Comparison of ENCODE assay signal across 1 cellular context in genomic region chr1:48735753-48736152, GRCh38.
TF ChIP-seq lines count a peak whose summit lies in the region.

No MANE protein-coding gene starts in this region.

TF ChIP-seq in GM23338, 12 proteins besides CTCF, POLR2A, EP300 and RAD21 (continued from another document):
- TF ChIP-seq ZNF462 (CRISPR knock-in tag; IDR thresholded peaks at IDR 0.05) (no peak), ETS1 (IDR thresholded peaks at IDR 0.05) (no peak), EZH2phosphoT487 (IDR thresholded peaks at IDR 0.05; ENCODE audit: unreplicated experiment) (no peak), POLR2AphosphoS5 (IDR thresholded peaks at IDR 0.05; ENCODE audit: low read depth) (no peak), ZNF114 (CRISPR knock-in tag; IDR thresholded peaks at IDR 0.05) (no peak), JUNB (IDR thresholded peaks at IDR 0.05; ENCODE audit: unreplicated experiment) (no peak), ZNF331 (CRISPR knock-in tag; IDR thresholded peaks at IDR 0.05; ENCODE audit: low read depth) (no peak), STAT1 (IDR thresholded peaks at IDR 0.05; ENCODE audit: unreplicated experiment) (no peak), NANOG (IDR thresholded peaks at IDR 0.05; ENCODE audit: borderline replicate concordance) (no peak)
